In the genomic region with DNA sequence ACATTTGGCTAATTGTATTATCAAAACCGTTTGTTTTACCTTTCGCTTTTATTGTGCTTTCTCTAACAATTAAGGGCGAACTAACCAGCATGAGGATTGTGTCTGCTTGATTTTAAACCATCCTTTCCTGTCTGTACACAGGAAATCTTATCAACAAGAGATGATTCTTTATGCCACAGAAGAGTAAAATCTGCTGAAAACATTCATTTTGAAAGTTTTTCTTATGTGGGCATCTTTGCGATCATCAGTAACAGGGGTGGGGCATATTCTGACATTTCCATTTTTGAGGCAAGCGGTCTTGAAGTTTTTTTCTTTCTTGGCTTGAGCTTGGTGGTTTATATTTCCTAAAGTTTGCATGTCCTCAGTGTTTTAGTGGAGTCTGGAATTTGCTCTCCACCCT, we compare ENCODE assay signal across 15 cellular contexts. TPM values are rescaled to one million over a fixed set of nuclear protein-coding genes. Genes with fewer than 3 reads are reported as not detected.
DNase-seq lines count a peak whose midpoint lies in the region; ATAC-seq lines count a peak whose summit lies in the region.
"Had no signal": no experiment of that assay in that cellular context is flagged by ENCODE, and none has a peak within 500 bp of the region (broad histone marks: within the 10 kb centered on the region; RNA-seq: fewer than 3 reads in every experiment).

No MANE protein-coding gene starts in this region.

- ATAC-seq in HG02759 (IDR thresholded peaks at IDR 0.05; ENCODE audit: unreplicated experiment) (peak; percentile 44), HG03439 (IDR thresholded peaks at IDR 0.05; ENCODE audit: unreplicated experiment) (no peak), GM21360 (IDR thresholded peaks at IDR 0.05; ENCODE audit: unreplicated experiment) (no peak)
- peak; percentile 89 for ATAC-seq in activated T-helper 17 cell treated with anti-CD3 and anti-CD28 coated beads, Interleukin-2, amount 50 U/mL, for 72 hours (replicated peaks)
- ATAC-seq in naive thymus-derived CD4-positive, alpha-beta T cell, result peak; percentile 71

- DNase-seq in CD4-positive, alpha-beta memory T cell, result peak in 4 of 5 donors; percentile 26 to 42 (median 38)
- peak in 6 of 9 donors; percentile 25 to 65 (median 42) for DNase-seq in naive thymus-derived CD4-positive, alpha-beta T cell
- no peak for DNase-seq in stimulated activated CD4-positive, alpha-beta T cell treated with anti-CD3 and anti-CD28 coated beads, Interleukin-4, amount 100 ng/mL, for 24 hours
- no peak for DNase-seq in NCI-H2107 (lab: John Stamatoyannopoulos, UW)
- DNase-seq: amygdala, GOT3, NCI-H187, NCI-H510A treated with DMSO at 0.1 percent for 48 hours, OCI-M1, SK-N-SH had no signal

- peaks cover 52 to 89% (median 57%) of the 10 kb centered on the region in 4 donors for H3K4me1 Mint-ChIP-seq in CD4-positive, alpha-beta memory T cell
- peaks cover 54% of the 10 kb centered on the region for H3K4me1 Mint-ChIP-seq in activated T-helper 17 cell treated with anti-CD3 and anti-CD28 coated beads, Interleukin-2, amount 50 U/mL, for 72 hours
- peaks cover 42 to 96% (median 82%) of the 10 kb centered on the region in 7 donors for H3K4me1 Mint-ChIP-seq in naive thymus-derived CD4-positive, alpha-beta T cell

- peaks cover 76% of the 10 kb centered on the region for H3K4me1 ChIP-seq in CD4-positive, alpha-beta memory T cell (ENCODE audit: insufficient read depth, low read length)
- H3K4me1 ChIP-seq in naive thymus-derived CD4-positive, alpha-beta T cell (ENCODE audit: control insufficient read depth in 2 of 2, insufficient read depth in 2 of 2, low read length in 2 of 2), result peaks cover 6 to 46% of the 10 kb centered on the region in 2 donors

- no peaks in the 10 kb centered on the region for H3K36me3 ChIP-seq in CD4-positive, alpha-beta memory T cell (ENCODE audit: insufficient read depth, low read length)
- peaks cover 0 to 11% (median 0%) of the 10 kb centered on the region in 3 experiments for H3K36me3 ChIP-seq in naive thymus-derived CD4-positive, alpha-beta T cell (ENCODE audit: control insufficient read depth in 2 of 3, insufficient read depth in 3 of 3, low read length in 3 of 3)
- H3K36me3 ChIP-seq: right atrium auricular region had no signal

- peak overlapping the region; percentile 55 for H3K27ac ChIP-seq in CD4-positive, alpha-beta memory T cell (ENCODE audit: low read depth, low read length)
- peak overlapping the region; percentile 60 for H3K27ac ChIP-seq in naive thymus-derived CD4-positive, alpha-beta T cell (ENCODE audit: low read depth, low read length)
- H3K27ac ChIP-seq: right atrium auricular region had no signal

- H3K36me3 Mint-ChIP-seq in CD4-positive, alpha-beta memory T cell, result peaks cover 38 to 56% of the 10 kb centered on the region in 2 donors
- H3K36me3 Mint-ChIP-seq in activated T-helper 17 cell treated with anti-CD3 and anti-CD28 coated beads, Interleukin-2, amount 50 U/mL, for 72 hours (ENCODE audit: low read depth), result peaks cover 97% of the 10 kb centered on the region
- H3K36me3 Mint-ChIP-seq in naive thymus-derived CD4-positive, alpha-beta T cell, result peaks cover 11 to 31% (median 16%) of the 10 kb centered on the region in 5 donors

- no peaks in the 10 kb centered on the region for H3K27me3 Mint-ChIP-seq in CD4-positive, alpha-beta memory T cell
- H3K27me3 Mint-ChIP-seq in activated T-helper 17 cell treated with anti-CD3 and anti-CD28 coated beads, Interleukin-2, amount 50 U/mL, for 72 hours, result no peaks in the 10 kb centered on the region
- no peaks in the 10 kb centered on the region for H3K27me3 Mint-ChIP-seq in naive thymus-derived CD4-positive, alpha-beta T cell

- H3K27ac Mint-ChIP-seq in CD4-positive, alpha-beta memory T cell, result peak overlapping the region; percentile 57 to 97 (median 87)
- H3K27ac Mint-ChIP-seq in activated T-helper 17 cell treated with anti-CD3 and anti-CD28 coated beads, Interleukin-2, amount 50 U/mL, for 72 hours, result no peak overlapping the region
- peak overlapping the region; percentile 75 to 95 (median 85) for H3K27ac Mint-ChIP-seq in naive thymus-derived CD4-positive, alpha-beta T cell

- no peaks in the 10 kb centered on the region for H3K27me3 ChIP-seq in CD4-positive, alpha-beta memory T cell (ENCODE audit: insufficient read depth, low read length)
- H3K27me3 ChIP-seq in naive thymus-derived CD4-positive, alpha-beta T cell (ENCODE audit: control insufficient read depth in 2 of 2, insufficient read depth in 2 of 2, low read length in 2 of 2), result no peaks in the 10 kb centered on the region
- H3K27me3 ChIP-seq: right atrium auricular region had no signal

- no peaks in the 10 kb centered on the region for H3K9me3 ChIP-seq in CD4-positive, alpha-beta memory T cell (ENCODE audit: control insufficient read depth in 1 of 2, low read length in 2 of 2)
- no peaks in the 10 kb centered on the region for H3K9me3 ChIP-seq in naive thymus-derived CD4-positive, alpha-beta T cell (ENCODE audit: control insufficient read depth in 2 of 3, low read length in 3 of 3)
- H3K9me3 ChIP-seq: right atrium auricular region, SK-N-SH had no signal

- POLR2A ChIA-PET in CD4-positive, alpha-beta memory T cell (lab: Charles Lee; ENCODE audit: partially characterized antibody), result interaction anchor here (0.7 to 8.0 kb wide), 6 partner anchors 9 to 341 kb away, joined by 3 to 50 read pairs (median 6); a partner anchor contains a TSS
- POLR2A ChIA-PET in naive thymus-derived CD4-positive, alpha-beta T cell (lab: Charles Lee), result interaction anchor here (0.7 to 7.1 kb wide), 6 partner anchors 9 to 57 kb away, joined by 3 to 46 read pairs (median 4); a partner anchor contains a TSS

- H3K4me3 Mint-ChIP-seq in CD4-positive, alpha-beta memory T cell, result peak overlapping the region; percentile 41 to 84 (median 80)
- peak overlapping the region; percentile 68 for H3K4me3 Mint-ChIP-seq in activated T-helper 17 cell treated with anti-CD3 and anti-CD28 coated beads, Interleukin-2, amount 50 U/mL, for 72 hours
- H3K4me3 Mint-ChIP-seq in naive thymus-derived CD4-positive, alpha-beta T cell, result peak overlapping the region; percentile 58 to 83 (median 78)

- peaks cover 0 to 3% (median 0%) of the 10 kb centered on the region in 8 donors for H3K9me3 Mint-ChIP-seq in CD4-positive, alpha-beta memory T cell
- no peaks in the 10 kb centered on the region for H3K9me3 Mint-ChIP-seq in activated T-helper 17 cell treated with anti-CD3 and anti-CD28 coated beads, Interleukin-2, amount 50 U/mL, for 72 hours
- H3K9me3 Mint-ChIP-seq in naive thymus-derived CD4-positive, alpha-beta T cell, result no peaks in the 10 kb centered on the region

- CTCF ChIA-PET in CD4-positive, alpha-beta memory T cell (lab: Charles Lee; ENCODE audit: partially characterized antibody), result interaction anchor here (0.8 to 2.4 kb wide), 9 partner anchors 9 to 103 kb away, joined by 3 to 8 read pairs (median 5); a partner anchor contains a TSS
- CTCF ChIA-PET in naive thymus-derived CD4-positive, alpha-beta T cell (lab: Charles Lee), result no interaction called here

- intact Hi-C loops in CD4-positive, alpha-beta memory T cell (cut with micrococcal nuclease), result loop anchor here (1.0 kb wide), 2 partner anchors 8 to 25 kb away; no protein-coding TSS in a partner anchor
- intact Hi-C loops in naive thymus-derived CD4-positive, alpha-beta T cell (cut with micrococcal nuclease), result loop anchor here (1.0 to 5.0 kb wide), 7 partner anchors 8 to 480 kb away; no protein-coding TSS in a partner anchor

- peak overlapping the region; percentile 32 to 50 for H3K4me3 ChIP-seq in CD4-positive, alpha-beta memory T cell (ENCODE audit: low read length in 2 of 2)
- H3K4me3 ChIP-seq in naive thymus-derived CD4-positive, alpha-beta T cell (ENCODE audit: low read length), result peak overlapping the region; percentile 38
- H3K4me3 ChIP-seq: right atrium auricular region had no signal

RNA-seq across cellular contexts. Expression of a gene that starts 26.5 kb away (rescaled TPM):
- total RNA-seq in CD4-positive, alpha-beta memory T cell, result 10 to 100 TPM; 79.8 to 84.9 TPM
- 10 to 100 TPM; 16.6 to 61.9 TPM for polyA plus RNA-seq in CD4-positive, alpha-beta memory T cell
- 100 to 1,000 TPM; 103 to 110 TPM for total RNA-seq in activated T-helper 17 cell treated with anti-CD3 and anti-CD28 coated beads, Interleukin-2, amount 50 U/mL, for 72 hours
- 100 to 1,000 TPM in 3 of 5 experiments, 10 to 100 TPM in 2; 80.9 to 167 (median 136) TPM for total RNA-seq in naive thymus-derived CD4-positive, alpha-beta T cell
- 10 to 100 TPM; 18.2 to 33.2 TPM for polyA plus RNA-seq in naive thymus-derived CD4-positive, alpha-beta T cell

Comparison
In these comparisons a context has a peak if more than half of its experiments do, and no peak if none do; other contexts are left out.
1. DNase-seq: peak in CD4-positive, alpha-beta memory T cell (4 of 5) and naive thymus-derived CD4-positive, alpha-beta T cell (6 of 9); none in stimulated activated CD4-positive, alpha-beta T cell treated with anti-CD3 and anti-CD28 coated beads, Interleukin-4, amount 100 ng/mL, for 24 hours (single experiment) and NCI-H2107 (single experiment).
2. ATAC-seq: peak in HG02759 (single experiment), activated T-helper 17 cell treated with anti-CD3 and anti-CD28 coated beads, Interleukin-2, amount 50 U/mL, for 72 hours (single experiment) and naive thymus-derived CD4-positive, alpha-beta T cell (single experiment); none in HG03439 (single experiment) and GM21360 (single experiment).
3. Peak in every context shown above with its lines, with median percentiles within 50 percentile points of each other: H3K4me3 Mint-ChIP-seq.